Comparison of ENCODE assay signal across 18 cellular contexts in the genomic region with DNA sequence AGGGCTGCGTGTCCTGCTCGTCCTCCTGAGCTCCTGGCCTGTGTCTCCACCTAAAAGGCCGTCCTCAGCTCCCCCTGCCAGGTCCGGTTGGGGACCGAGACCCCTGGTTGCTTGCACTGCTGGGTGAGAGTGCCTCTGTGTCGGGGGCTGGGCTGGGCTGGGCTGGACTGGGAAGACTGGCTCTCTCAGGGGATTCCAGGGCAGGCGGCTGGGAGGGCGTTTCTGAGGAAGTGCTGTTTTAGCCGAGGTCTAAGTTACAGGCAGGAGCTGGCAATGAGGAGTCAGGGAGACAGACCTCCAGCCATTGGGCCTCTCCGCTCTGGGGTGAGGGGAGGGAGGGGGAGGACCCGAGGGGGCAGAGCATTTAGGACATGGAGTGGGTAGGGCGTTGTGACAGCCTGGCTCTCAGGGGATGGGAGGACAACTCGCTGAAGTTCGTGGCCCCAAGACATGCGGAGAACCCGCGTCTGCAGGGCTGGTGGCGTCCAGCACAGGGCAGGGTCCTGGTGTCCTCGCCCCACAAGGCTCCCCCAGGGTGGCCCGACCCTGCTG. TPM values are rescaled to one million over a fixed set of nuclear protein-coding genes. Genes with fewer than 3 reads are reported as not detected.
DNase-seq lines count a peak whose midpoint lies in the region; ATAC-seq, FAIRE-seq and TF ChIP-seq lines count a peak whose summit lies in the region.
"Had no signal": no experiment of that assay in that cellular context is flagged by ENCODE, and none has a peak within 500 bp of the region (broad histone marks: within the 10 kb centered on the region; RNA-seq: fewer than 3 reads in every experiment).

No MANE protein-coding gene starts in this region.

- H3K9ac ChIP-seq in kidney (ENCODE audit: low read length in 2 of 2) (no peak overlapping the region), colonic mucosa (ENCODE audit: low read depth in 2 of 2, low read length in 2 of 2) (no peak overlapping the region)

- peaks cover 9% of the 10 kb centered on the region for H3K4me1 Mint-ChIP-seq in activated CD4-positive, alpha-beta T cell treated with anti-CD3 and anti-CD28 coated beads, Interleukin-2, amount 10 ng/mL, durations not matched to agents 7 days and 5 days

- H3K27me3 ChIP-seq in thoracic aorta (replicated peaks; ENCODE audit: insufficient read depth) (no peaks in the 10 kb centered on the region), colonic mucosa (no peaks in the 10 kb centered on the region)
- H3K27me3 ChIP-seq: esophagus squamous epithelium had no signal

- H3K9me3 ChIP-seq in kidney (ENCODE audit: control insufficient read depth in 1 of 2, low read length in 2 of 2) (no peaks in the 10 kb centered on the region), thoracic aorta (no peaks in the 10 kb centered on the region), colonic mucosa (no peaks in the 10 kb centered on the region)
- H3K9me3 ChIP-seq: esophagus squamous epithelium had no signal

- no peaks in the 10 kb centered on the region for H3K9me3 Mint-ChIP-seq in activated CD4-positive, alpha-beta T cell treated with anti-CD3 and anti-CD28 coated beads, Interleukin-2, amount 10 ng/mL, durations not matched to agents 7 days and 5 days
- H3K9me3 Mint-ChIP-seq: activated T-cell treated with anti-CD3 and anti-CD28 coated beads, Interleukin-2, amount 50 U/mL, for 4 hours; naive thymus-derived CD4-positive, alpha-beta T cell had no signal

- H3K27me3 Mint-ChIP-seq in activated CD4-positive, alpha-beta T cell treated with anti-CD3 and anti-CD28 coated beads, Interleukin-2, amount 10 ng/mL, durations not matched to agents 7 days and 5 days, result no peaks in the 10 kb centered on the region
- H3K27me3 Mint-ChIP-seq: CD4-positive, CD25-positive, alpha-beta regulatory T cell; naive thymus-derived CD4-positive, alpha-beta T cell had no signal

- H3K36me3 ChIP-seq in kidney (ENCODE audit: control insufficient read depth in 1 of 2, insufficient read depth in 2 of 2, low read length in 2 of 2), result no peaks in the 10 kb centered on the region
- no peaks in the 10 kb centered on the region for H3K36me3 ChIP-seq in thoracic aorta
- no peaks in the 10 kb centered on the region for H3K36me3 ChIP-seq in colonic mucosa
- H3K36me3 ChIP-seq: esophagus squamous epithelium had no signal

- H3K27ac Mint-ChIP-seq in activated CD4-positive, alpha-beta T cell treated with anti-CD3 and anti-CD28 coated beads, Interleukin-2, amount 10 ng/mL, durations not matched to agents 7 days and 5 days, result peak overlapping the region; percentile 14

- FAIRE-seq in kidney (lab: Jason Lieb, UNC), result no peak

- CTCF ChIA-PET in activated CD4-positive, alpha-beta T cell treated with anti-CD3 and anti-CD28 coated beads, Interleukin-2, amount 10 ng/mL, durations not matched to agents 7 days and 5 days (lab: Charles Lee), result interaction anchor here (0.6 kb wide), 2 partner anchors 74 to 381 kb away, joined by 3 read pairs; no protein-coding TSS in a partner anchor

- TF ChIP-seq POLR2A in erythroblast (IDR thresholded peaks at IDR 0.05; ENCODE audit: low read length), result no peak

- no peak overlapping the region for H3K4me3 Mint-ChIP-seq in activated CD4-positive, alpha-beta T cell treated with anti-CD3 and anti-CD28 coated beads, Interleukin-2, amount 10 ng/mL, durations not matched to agents 7 days and 5 days
- H3K4me3 Mint-ChIP-seq: activated T-cell treated with anti-CD3 and anti-CD28 coated beads, Interleukin-2, amount 50 U/mL, for 4 hours; CD4-positive, CD25-positive, alpha-beta regulatory T cell had no signal

- H3K4me3 ChIP-seq in cardiac fibroblast (replicated peaks in 1 of 2; ENCODE audit: low read depth in 2 of 2, low read length in 2 of 2), result no peak overlapping the region
- H3K4me3 ChIP-seq in kidney (ENCODE audit: low read length in 2 of 2), result no peak overlapping the region
- peak overlapping the region; percentile 20 for H3K4me3 ChIP-seq in thoracic aorta
- H3K4me3 ChIP-seq in colonic mucosa, result no peak overlapping the region
- H3K4me3 ChIP-seq: esophagus squamous epithelium had no signal

- no peaks in the 10 kb centered on the region for H3K36me3 Mint-ChIP-seq in activated CD4-positive, alpha-beta T cell treated with anti-CD3 and anti-CD28 coated beads, Interleukin-2, amount 10 ng/mL, durations not matched to agents 7 days and 5 days (ENCODE audit: low read depth)
- H3K36me3 Mint-ChIP-seq: CD4-positive, CD25-positive, alpha-beta regulatory T cell had no signal

- TF ChIP-seq CTCF in cardiac fibroblast (IDR thresholded peaks at IDR 0.05; ENCODE audit: low read depth, low read length), result no peak
- TF ChIP-seq CTCF in kidney (IDR thresholded peaks at IDR 0.05; ENCODE audit: borderline replicate concordance, extremely low read depth, insufficient read depth), result no peak
- TF ChIP-seq CTCF in thoracic aorta (IDR thresholded peaks at IDR 0.05), result no peak
- no peak for TF ChIP-seq CTCF in colonic mucosa (IDR thresholded peaks at IDR 0.05)

- no peak for DNase-seq in activated CD4-positive, alpha-beta T cell treated with anti-CD3 and anti-CD28 coated beads, Interleukin-2, amount 10 ng/mL, durations not matched to agents 7 days and 5 days
- no peak for DNase-seq in activated CD4-positive, alpha-beta T cell treated with anti-CD3 and anti-CD28 coated beads, Interleukin-2, amount 50 U/mL, for 1 hour
- peak; percentile 40 to 52 for DNase-seq in cardiac fibroblast (ENCODE audit: low read depth in 2 of 2)
- DNase-seq in kidney, result peak; percentile 80
- no peak for DNase-seq in thoracic aorta (ENCODE audit: low spot score)
- DNase-seq in NCI-H146 (lab: John Stamatoyannopoulos, UW), result no peak
- no peak for DNase-seq in colonic mucosa
- no peak for DNase-seq in erythroblast (lab: John Stamatoyannopoulos, UW)
- DNase-seq: activated CD4-positive, alpha-beta T cell treated with anti-CD3 and anti-CD28 coated beads, Interleukin-2, amount 50 U/mL, for 48 hours; activated T-cell treated with anti-CD3 and anti-CD28 coated beads, Interleukin-2, amount 50 U/mL, for 4 hours; CD4-positive, CD25-positive, alpha-beta regulatory T cell; DND-41; esophagus squamous epithelium; hypothalamus; naive thymus-derived CD4-positive, alpha-beta T cell; NCI-H1694 treated with DMSO at 0.1 percent for 48 hours; substantia nigra had no signal

- H3K27ac ChIP-seq in kidney (ENCODE audit: low read depth in 2 of 2, low read length in 2 of 2), result no peak overlapping the region
- peak overlapping the region; percentile 11 to 31 for H3K27ac ChIP-seq in thoracic aorta
- no peak overlapping the region for H3K27ac ChIP-seq in colonic mucosa
- H3K27ac ChIP-seq: 22Rv1, esophagus squamous epithelium had no signal

- POLR2A ChIA-PET in activated CD4-positive, alpha-beta T cell treated with anti-CD3 and anti-CD28 coated beads, Interleukin-2, amount 10 ng/mL, durations not matched to agents 7 days and 5 days (lab: Charles Lee), result no interaction called here

- H3K4me1 ChIP-seq in kidney (ENCODE audit: control insufficient read depth in 1 of 2, insufficient read depth in 1 of 2, low read depth in 1 of 2, low read length in 2 of 2), result peaks cover 4 to 16% of the 10 kb centered on the region in 2 donors
- peaks cover 40 to 88% of the 10 kb centered on the region in 2 donors for H3K4me1 ChIP-seq in thoracic aorta (ENCODE audit: control insufficient read depth in 1 of 2, low read depth in 2 of 2)
- H3K4me1 ChIP-seq in colonic mucosa, result peaks cover 5% of the 10 kb centered on the region

- no peak for ATAC-seq in thoracic aorta (ENCODE audit: insufficient number of reproducible peaks, low FRiP score, low read depth)
- ATAC-seq: activated T-cell treated with anti-CD3 and anti-CD28 coated beads, Interleukin-2, amount 50 U/mL, for 4 hours; naive thymus-derived CD4-positive, alpha-beta T cell had no signal

- intact Hi-C loops in kidney (cut with DNase I) (no loop called here), colonic mucosa (cut with DNase I) (no loop called here)

RNA-seq across cellular contexts. Expression of a gene that starts 20.9 kb away (rescaled TPM):
- 10 to 100 TPM; 32.0 to 36.2 TPM for total RNA-seq in activated CD4-positive, alpha-beta T cell treated with anti-CD3 and anti-CD28 coated beads, Interleukin-2, amount 10 ng/mL, durations not matched to agents 7 days and 5 days
- total RNA-seq in kidney, result 44.2 TPM
- 3.9 TPM for polyA plus RNA-seq in kidney (ENCODE audit: insufficient read depth, low read depth, low replicate concordance)
- total RNA-seq in thoracic aorta, result 10 to 100 TPM; 34.3 to 62.4 TPM
- total RNA-seq in colonic mucosa, result 10 to 100 TPM; 29.6 to 30.8 TPM

Comparison
In these comparisons a context has a peak if more than half of its experiments do, and no peak if none do; other contexts are left out.
1. DNase-seq: peak in cardiac fibroblast (2 of 2) and kidney (single experiment); none in activated CD4-positive, alpha-beta T cell treated with anti-CD3 and anti-CD28 coated beads, Interleukin-2, amount 10 ng/mL, durations not matched to agents 7 days and 5 days (single experiment), activated CD4-positive, alpha-beta T cell treated with anti-CD3 and anti-CD28 coated beads, Interleukin-2, amount 50 U/mL, for 1 hour (single experiment), thoracic aorta (single experiment), NCI-H146 (single experiment), colonic mucosa (single experiment) and erythroblast (0 of 2).
2. H3K27ac ChIP-seq: peak in thoracic aorta (2 of 2); none in kidney (0 of 2) and colonic mucosa (single experiment).